16 cellular contexts compared by ENCODE assay signal in genomic region chr17:4178651-4179050, GRCh38.
"Had no signal": no experiment of that assay in that cellular context is flagged by ENCODE, and none has a peak within 500 bp of the region (broad histone marks: within the 10 kb centered on the region; RNA-seq: fewer than 3 reads in every experiment).

No MANE protein-coding gene starts in this region.

- H3K9me3 ChIP-seq: ovary, stomach, testis had no signal

- H3K27me3 Mint-ChIP-seq: activated naive CD8-positive, alpha-beta T cell had no signal

- H3K4me1 ChIP-seq: foreskin keratinocyte, testis had no signal

- H3K36me3 ChIP-seq: ovary had no signal

- ATAC-seq: foreskin keratinocyte, sciatic nerve had no signal

- H3K9me3 Mint-ChIP-seq: nephron had no signal

- DNase-seq: activated CD8-positive, alpha-beta memory T cell treated with anti-CD3 and anti-CD28 coated beads, Interleukin-2, amount 50 U/mL, for 4 hours; brain microvascular endothelial cell; cortex of kidney; effector CD8-positive, alpha-beta T cell; foreskin keratinocyte; glutamatergic neuron; hypothalamus; mesendoderm; SIG-M5; stimulated activated CD4-positive, alpha-beta T cell treated with anti-CD3 and anti-CD28 coated beads, Interleukin-1b, Interleukin-23, amount 100 ng/mL, for 48 hours; stomach; testis had no signal

- H3K4me3 Mint-ChIP-seq: activated naive CD8-positive, alpha-beta T cell; nephron had no signal

- H3K4me3 ChIP-seq: ovary, stomach, testis had no signal

- H3K27ac ChIP-seq: brain microvascular endothelial cell, foreskin keratinocyte, ovary, stomach, testis had no signal

- H3K27me3 ChIP-seq: brain microvascular endothelial cell, foreskin keratinocyte, ovary, stomach, testis had no signal
